Comparison of ENCODE assay signal across 8 cellular contexts in genomic region chr1:149792912-149793521, GRCh38. TPM values are rescaled to one million over a fixed set of nuclear protein-coding genes. Genes with fewer than 3 reads are reported as not detected.
DNase-seq lines count a peak whose midpoint lies in the region; ATAC-seq lines count a peak whose summit lies in the region.
"Not testable (repeated sequence)": the region's sequence is repeated elsewhere in the genome, so short reads cannot be mapped to it uniquely, and the experiment has no call there.

No MANE protein-coding gene starts in this region.

- not testable (repeated sequence) for H3K36me3 Mint-ChIP-seq in activated CD4-positive, alpha-beta T cell treated with anti-CD3 and anti-CD28 coated beads for 36 hours (ENCODE audit: low read depth)

- not testable (repeated sequence) for H3K4me1 Mint-ChIP-seq in activated CD4-positive, alpha-beta T cell treated with anti-CD3 and anti-CD28 coated beads for 36 hours

- not testable (repeated sequence) for H3K9me3 Mint-ChIP-seq in activated CD4-positive, alpha-beta T cell treated with anti-CD3 and anti-CD28 coated beads for 36 hours (ENCODE audit: low read depth)

- intact Hi-C loops in activated CD4-positive, alpha-beta T cell treated with anti-CD3 and anti-CD28 coated beads for 36 hours (cut with DNase I, micrococcal nuclease), result not testable (repeated sequence)

- POLR2A ChIA-PET in activated CD4-positive, alpha-beta T cell treated with anti-CD3 and anti-CD28 coated beads for 36 hours (lab: Charles Lee), result interaction anchor here (0.6 kb wide), 1 partner anchor 894 kb away, joined by 4 read pairs; no protein-coding TSS in a partner anchor

- ATAC-seq in GM19023 (IDR thresholded peaks at IDR 0.05; ENCODE audit: unreplicated experiment), result peak; percentile 90
- ATAC-seq in HG03108 (IDR thresholded peaks at IDR 0.05; ENCODE audit: unreplicated experiment), result peak; percentile 88
- ATAC-seq in activated CD4-positive, alpha-beta T cell treated with anti-CD3 and anti-CD28 coated beads for 36 hours, result peak; percentile 92

- H3K4me3 Mint-ChIP-seq in activated CD4-positive, alpha-beta T cell treated with anti-CD3 and anti-CD28 coated beads for 36 hours, result peak overlapping the region; percentile 89

- DNase-seq in AG08396 (ENCODE audit: low spot score) (peak; percentile 72), NCI-H2196 (lab: John Stamatoyannopoulos, UW; ENCODE audit: unreplicated experiment) (peak; percentile 76), cerebellar cortex (ENCODE audit: low spot score) (peak; percentile 60), kidney tubule cell (ENCODE audit: low spot score) (peak; percentile 76)
- DNase-seq in activated CD4-positive, alpha-beta T cell treated with anti-CD3 and anti-CD28 coated beads for 36 hours, result peak; percentile 88
- peak; percentile 68 to 83 for DNase-seq in stimulated activated CD4-positive, alpha-beta T cell treated with anti-CD3 and anti-CD28 coated beads, Interleukin-15, amount 100 ng/mL, for 1 hour (ENCODE audit: low read depth in 1 of 2, low spot score in 1 of 2)

- not testable (repeated sequence) for H3K27ac Mint-ChIP-seq in activated CD4-positive, alpha-beta T cell treated with anti-CD3 and anti-CD28 coated beads for 36 hours

- CTCF ChIA-PET in activated CD4-positive, alpha-beta T cell treated with anti-CD3 and anti-CD28 coated beads for 36 hours (lab: Charles Lee), result not testable (repeated sequence)

- H3K27me3 Mint-ChIP-seq in activated CD4-positive, alpha-beta T cell treated with anti-CD3 and anti-CD28 coated beads for 36 hours, result not testable (repeated sequence)

RNA-seq across cellular contexts. Expression of gene FCGR1A, which starts 10.5 kb away (rescaled TPM):
- total RNA-seq in activated CD4-positive, alpha-beta T cell treated with anti-CD3 and anti-CD28 coated beads for 36 hours, result not detected

Comparison
In these comparisons a context has a peak if more than half of its experiments do, and no peak if none do; other contexts are left out.
1. Peak in every context shown above with its lines: DNase-seq and ATAC-seq.